Comparison of ENCODE assay signal across 8 cellular contexts in genomic region chr20:12833861-12834260, GRCh38.
"Had no signal": no experiment of that assay in that cellular context is flagged by ENCODE, and none has a peak within 500 bp of the region (broad histone marks: within the 10 kb centered on the region; RNA-seq: fewer than 3 reads in every experiment).

No MANE protein-coding gene starts in this region.

- ATAC-seq: GM12878 had no signal

- FAIRE-seq: G401.6, GM12878, GM12891, GM12892, GM18507, GM19239 had no signal

- H3K4me3 ChIP-seq: GM12878 had no signal

- DNase-seq: GDM1, GF-D8 had no signal
